Comparison of ENCODE assay signal across 6 cellular contexts in the genomic region with DNA sequence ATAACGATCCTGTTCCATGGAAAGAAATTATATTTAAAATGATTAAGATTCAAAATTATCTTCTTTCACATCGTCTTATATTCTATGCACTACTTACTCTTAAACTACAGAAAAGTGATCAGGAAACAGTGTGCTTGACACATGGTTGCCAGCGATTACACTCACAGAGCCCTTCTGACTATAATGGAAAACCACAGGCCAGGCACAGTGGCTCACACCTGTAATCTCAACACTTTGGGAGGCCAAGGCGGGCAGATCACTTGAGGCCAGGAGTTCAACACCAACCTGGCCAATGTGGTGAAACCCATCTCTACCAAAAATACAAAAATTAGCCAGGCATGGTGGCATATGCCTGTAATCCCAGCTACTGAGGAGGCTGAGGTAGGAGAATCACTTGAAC.
A peak's percentile ranks its signal among the peaks of the same experiment; 100 is the strongest.
DNase-seq lines count a peak whose midpoint lies in the region; ATAC-seq, FAIRE-seq and TF ChIP-seq lines count a peak whose summit lies in the region.
"Not testable (repeated sequence)": the region's sequence is repeated elsewhere in the genome, so short reads cannot be mapped to it uniquely, and the experiment has no call there.

No MANE protein-coding gene starts in this region.

- DNase-seq in activated CD4-positive, alpha-beta T cell treated with anti-CD3 and anti-CD28 coated beads for 36 hours: peak; percentile 14
- peak; percentile 7 for DNase-seq in activated CD8-positive, alpha-beta T cell treated with anti-CD3 and anti-CD28 coated beads for 36 hours
- DNase-seq in activated T-cell treated with anti-CD3 and anti-CD28 coated beads, Interleukin-2, amount 50 U/mL, for 72 hours: peak in 1 of 2 donors; percentile 5
- not testable (repeated sequence) for DNase-seq in central memory CD8-positive, alpha-beta T cell (ENCODE audit: low spot score in 2 of 2)
- DNase-seq in kidney: peak; percentile 18
- peak in 1 of 2 donors; percentile 59 for DNase-seq in stimulated activated effector memory CD8-positive, alpha-beta T cell treated with anti-CD3 and anti-CD28 coated beads, Interleukin-12 subunit alpha, Interleukin-12 subunit beta, amount 100 ng/mL, for 72 hours (ENCODE audit: low spot score in 2 of 2)

- H3K27ac Mint-ChIP-seq in activated CD4-positive, alpha-beta T cell treated with anti-CD3 and anti-CD28 coated beads for 36 hours; activated CD8-positive, alpha-beta T cell treated with anti-CD3 and anti-CD28 coated beads for 36 hours; activated T-cell treated with anti-CD3 and anti-CD28 coated beads, Interleukin-2, amount 50 U/mL, for 72 hours: not testable (repeated sequence)
- H3K27ac Mint-ChIP-seq in central memory CD8-positive, alpha-beta T cell (ENCODE audit: low read depth): peak overlapping the region; percentile 17
- peak overlapping the region; percentile 73 for H3K27ac Mint-ChIP-seq in stimulated activated effector memory CD8-positive, alpha-beta T cell treated with anti-CD3 and anti-CD28 coated beads, Interleukin-12 subunit alpha, Interleukin-12 subunit beta, amount 100 ng/mL, for 72 hours

- intact Hi-C loops in activated CD4-positive, alpha-beta T cell treated with anti-CD3 and anti-CD28 coated beads for 36 hours (cut with DNase I, micrococcal nuclease); activated CD8-positive, alpha-beta T cell treated with anti-CD3 and anti-CD28 coated beads for 36 hours (cut with micrococcal nuclease); kidney (cut with DNase I): not testable (repeated sequence)

- not testable (repeated sequence) for H3K9me3 ChIP-seq in kidney (ENCODE audit: control insufficient read depth in 1 of 2, low read length in 2 of 2)

- not testable (repeated sequence) for FAIRE-seq in kidney (lab: Jason Lieb, UNC)

- peaks cover 0 to 17% of the 10 kb centered on the region in 2 donors for H3K36me3 ChIP-seq in kidney (ENCODE audit: control insufficient read depth in 1 of 2, insufficient read depth in 2 of 2, low read length in 2 of 2)

- H3K4me3 ChIP-seq in kidney (ENCODE audit: low read length in 2 of 2): not testable (repeated sequence)

- not testable (repeated sequence) for H3K4me3 Mint-ChIP-seq in activated CD4-positive, alpha-beta T cell treated with anti-CD3 and anti-CD28 coated beads for 36 hours; activated CD8-positive, alpha-beta T cell treated with anti-CD3 and anti-CD28 coated beads for 36 hours; activated T-cell treated with anti-CD3 and anti-CD28 coated beads, Interleukin-2, amount 50 U/mL, for 72 hours; central memory CD8-positive, alpha-beta T cell; stimulated activated effector memory CD8-positive, alpha-beta T cell treated with anti-CD3 and anti-CD28 coated beads, Interleukin-12 subunit alpha, Interleukin-12 subunit beta, amount 100 ng/mL, for 72 hours

- not testable (repeated sequence) for H3K4me1 ChIP-seq in kidney (ENCODE audit: control insufficient read depth in 1 of 2, insufficient read depth in 1 of 2, low read depth in 1 of 2, low read length in 2 of 2)

- not testable (repeated sequence) for H3K27me3 Mint-ChIP-seq in activated CD4-positive, alpha-beta T cell treated with anti-CD3 and anti-CD28 coated beads for 36 hours; activated CD8-positive, alpha-beta T cell treated with anti-CD3 and anti-CD28 coated beads for 36 hours; activated T-cell treated with anti-CD3 and anti-CD28 coated beads, Interleukin-2, amount 50 U/mL, for 72 hours (ENCODE audit: low read depth); central memory CD8-positive, alpha-beta T cell

- not testable (repeated sequence) for H3K9me3 Mint-ChIP-seq in activated CD4-positive, alpha-beta T cell treated with anti-CD3 and anti-CD28 coated beads for 36 hours (ENCODE audit: low read depth); activated CD8-positive, alpha-beta T cell treated with anti-CD3 and anti-CD28 coated beads for 36 hours; activated T-cell treated with anti-CD3 and anti-CD28 coated beads, Interleukin-2, amount 50 U/mL, for 72 hours; central memory CD8-positive, alpha-beta T cell; stimulated activated effector memory CD8-positive, alpha-beta T cell treated with anti-CD3 and anti-CD28 coated beads, Interleukin-12 subunit alpha, Interleukin-12 subunit beta, amount 100 ng/mL, for 72 hours

- H3K9ac ChIP-seq in kidney (ENCODE audit: low read length in 2 of 2): not testable (repeated sequence)

- not testable (repeated sequence) for TF ChIP-seq CTCF in activated CD8-positive, alpha-beta T cell treated with anti-CD3 and anti-CD28 coated beads for 36 hours (IDR thresholded peaks at IDR 0.05); kidney (IDR thresholded peaks at IDR 0.05; ENCODE audit: borderline replicate concordance, extremely low read depth, insufficient read depth)

- peaks cover 18% of the 10 kb centered on the region for H3K36me3 Mint-ChIP-seq in activated CD4-positive, alpha-beta T cell treated with anti-CD3 and anti-CD28 coated beads for 36 hours (ENCODE audit: low read depth)
- peaks cover 18% of the 10 kb centered on the region for H3K36me3 Mint-ChIP-seq in activated CD8-positive, alpha-beta T cell treated with anti-CD3 and anti-CD28 coated beads for 36 hours (ENCODE audit: low read depth)
- H3K36me3 Mint-ChIP-seq in activated T-cell treated with anti-CD3 and anti-CD28 coated beads, Interleukin-2, amount 50 U/mL, for 72 hours (ENCODE audit: insufficient read depth in 2 of 2): not testable (repeated sequence)
- H3K36me3 Mint-ChIP-seq in central memory CD8-positive, alpha-beta T cell (ENCODE audit: insufficient read depth): peaks cover 12% of the 10 kb centered on the region
- H3K36me3 Mint-ChIP-seq in stimulated activated effector memory CD8-positive, alpha-beta T cell treated with anti-CD3 and anti-CD28 coated beads, Interleukin-12 subunit alpha, Interleukin-12 subunit beta, amount 100 ng/mL, for 72 hours: peaks cover 80% of the 10 kb centered on the region

- H3K4me1 Mint-ChIP-seq in activated CD4-positive, alpha-beta T cell treated with anti-CD3 and anti-CD28 coated beads for 36 hours; activated CD8-positive, alpha-beta T cell treated with anti-CD3 and anti-CD28 coated beads for 36 hours (ENCODE audit: low read depth); activated T-cell treated with anti-CD3 and anti-CD28 coated beads, Interleukin-2, amount 50 U/mL, for 72 hours (ENCODE audit: low read depth); central memory CD8-positive, alpha-beta T cell; stimulated activated effector memory CD8-positive, alpha-beta T cell treated with anti-CD3 and anti-CD28 coated beads, Interleukin-12 subunit alpha, Interleukin-12 subunit beta, amount 100 ng/mL, for 72 hours: not testable (repeated sequence)

- ATAC-seq in activated CD4-positive, alpha-beta T cell treated with anti-CD3 and anti-CD28 coated beads for 36 hours: peak; percentile 51
- not testable (repeated sequence) for ATAC-seq in activated CD8-positive, alpha-beta T cell treated with anti-CD3 and anti-CD28 coated beads for 36 hours; central memory CD8-positive, alpha-beta T cell (replicated peaks; ENCODE audit: extremely low read depth, poor library complexity, severe bottlenecking)
- peak; percentile 46 to 59 for ATAC-seq in activated T-cell treated with anti-CD3 and anti-CD28 coated beads, Interleukin-2, amount 50 U/mL, for 72 hours (replicated peaks in 1 of 2)
- peak; percentile 78 for ATAC-seq in stimulated activated effector memory CD8-positive, alpha-beta T cell treated with anti-CD3 and anti-CD28 coated beads, Interleukin-12 subunit alpha, Interleukin-12 subunit beta, amount 100 ng/mL, for 72 hours

- not testable (repeated sequence) for H3K27ac ChIP-seq in kidney (ENCODE audit: low read depth in 2 of 2, low read length in 2 of 2)

- CTCF ChIA-PET in activated CD4-positive, alpha-beta T cell treated with anti-CD3 and anti-CD28 coated beads for 36 hours (lab: Charles Lee): not testable (repeated sequence)
- CTCF ChIA-PET in activated CD8-positive, alpha-beta T cell treated with anti-CD3 and anti-CD28 coated beads for 36 hours (lab: Charles Lee): interaction anchor here (1.0 kb wide), 1 partner anchor 23 kb away, joined by 4 read pairs; no protein-coding TSS in a partner anchor

- POLR2A ChIA-PET in activated CD4-positive, alpha-beta T cell treated with anti-CD3 and anti-CD28 coated beads for 36 hours (lab: Charles Lee); activated CD8-positive, alpha-beta T cell treated with anti-CD3 and anti-CD28 coated beads for 36 hours (lab: Charles Lee): not testable (repeated sequence)
